ENCODE assay signal across 11 cellular contexts in the genomic region with DNA sequence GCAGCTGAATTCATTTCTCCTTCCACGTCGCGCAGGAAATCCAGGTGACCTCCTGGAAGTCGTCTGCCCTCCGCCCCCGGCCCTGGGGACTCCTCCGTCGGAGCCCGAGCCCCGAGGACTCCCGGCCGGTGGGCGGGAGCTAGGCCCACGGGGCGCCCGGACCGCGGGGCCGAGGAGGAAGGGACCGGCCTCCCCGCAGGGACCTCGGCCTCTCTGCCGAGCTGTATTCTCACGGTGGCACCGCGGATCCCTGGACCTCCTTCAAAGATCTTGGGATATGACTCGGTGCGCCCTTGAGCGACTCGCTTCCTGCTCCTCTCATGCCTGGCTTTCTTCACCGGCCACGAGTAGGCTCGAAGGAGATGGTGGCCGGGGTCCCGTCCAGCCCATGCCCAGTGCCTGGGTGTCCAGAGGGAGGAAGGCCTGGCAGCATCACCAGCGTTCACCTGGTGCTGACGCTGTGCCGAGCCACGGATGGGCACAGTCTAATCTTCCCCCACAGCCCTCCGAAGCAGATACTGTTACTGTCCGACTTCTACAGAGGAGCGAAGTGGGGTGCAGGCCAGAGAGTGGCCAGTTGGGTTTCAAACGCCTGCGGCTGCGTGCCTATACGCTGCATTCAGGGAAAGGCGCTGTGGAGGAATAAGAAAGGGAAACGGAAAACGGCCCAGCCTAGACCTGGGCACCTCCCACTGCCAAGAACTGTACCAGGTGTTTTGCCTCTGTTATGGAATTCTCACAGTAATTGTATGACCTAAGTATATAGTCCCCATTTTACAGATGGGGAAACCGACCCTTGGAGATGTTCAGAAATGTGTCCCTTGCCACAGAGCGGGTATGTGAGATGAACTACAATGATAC. TPM values are rescaled to one million over a fixed set of nuclear protein-coding genes. Genes with fewer than 3 reads are reported as not detected.
A peak's percentile ranks its signal among the peaks of the same experiment; 100 is the strongest.
DNase-seq lines count a peak whose midpoint lies in the region; ATAC-seq, FAIRE-seq and TF ChIP-seq lines count a peak whose summit lies in the region.
"Had no signal": no experiment of that assay in that cellular context is flagged by ENCODE, and none has a peak within 500 bp of the region (broad histone marks: within the 10 kb centered on the region; RNA-seq: fewer than 3 reads in every experiment).

No MANE protein-coding gene starts in this region.

- ATAC-seq in GM18873 (IDR thresholded peaks at IDR 0.05; ENCODE audit: low FRiP score, unreplicated experiment), result no peak
- ATAC-seq: left lung had no signal

- H3K4me2 ChIP-seq in BLaER1, result peak overlapping the region; percentile 56
- H3K4me2 ChIP-seq in neural cell (ENCODE audit: low read length), result no peak overlapping the region

- no peak for TF ChIP-seq EP300 in neural cell (conservative IDR thresholded peaks at IDR 0.05; ENCODE audit: poor library complexity, severe bottlenecking)

- FAIRE-seq in GM19239 (lab: Jason Lieb, UNC), result peak; percentile 87

- H3K4me1 ChIP-seq in BLaER1 (peaks cover 32% of the 10 kb centered on the region), ectodermal cell (ENCODE audit: control insufficient read depth, insufficient read depth, low read length) (peaks cover 12% of the 10 kb centered on the region)

- H4K20me1 ChIP-seq in BLaER1 (peaks cover 100% of the 10 kb centered on the region), neural cell (ENCODE audit: insufficient read depth) (no peaks in the 10 kb centered on the region)

- H3K9ac ChIP-seq in BLaER1, result no peak overlapping the region
- no peak overlapping the region for H3K9ac ChIP-seq in neural cell (ENCODE audit: low read length)

- DNase-seq in GM19239 (ENCODE audit: insufficient read length, low spot score) (no peak), NCI-H2107 treated with DMSO at 0.1 percent for 48 hours (lab: John Stamatoyannopoulos, UW; ENCODE audit: unreplicated experiment) (no peak), AG20443 (ENCODE audit: low spot score) (no peak)
- DNase-seq in stimulated activated CD4-positive, alpha-beta T cell treated with anti-CD3 and anti-CD28 coated beads, Interleukin-2, amount 100 ng/mL, for 48 hours, result no peak
- DNase-seq: left lung, NCI-H510A had no signal

- H3K79me2 ChIP-seq in neural cell (replicated peaks; ENCODE audit: insufficient read depth, low read length), result no peaks in the 10 kb centered on the region

- no peaks in the 10 kb centered on the region for H3K9me2 ChIP-seq in neural cell (ENCODE audit: insufficient read depth, low read length)

- WGBS in ectodermal cell, 2 experiments, result 3 to 4% methylated on average over 51 of the region's 51 CpGs

- TF ChIP-seq CTCF in neural cell (IDR thresholded peaks at IDR 0.05; ENCODE audit: poor library complexity, severe bottlenecking), result no peak

- H3K4me3 ChIP-seq in BLaER1 (peak overlapping the region; percentile 33; the same call in 1 of the 2 replicates), ectodermal cell (ENCODE audit: insufficient read depth, low read depth, low read length) (peak overlapping the region; percentile 39), neural cell (ENCODE audit: low read length) (peak overlapping the region; percentile 58)
- H3K4me3 ChIP-seq: left lung had no signal

- H3K9me3 ChIP-seq in BLaER1 (0 out of 2 replicates have a peak, but pooled peaks cover 6% of the 10 kb centered on the region), ectodermal cell (ENCODE audit: control insufficient read depth, low read length) (no peaks in the 10 kb centered on the region), neural cell (ENCODE audit: low read length) (no peaks in the 10 kb centered on the region)

- H3K36me3 ChIP-seq in BLaER1, result peaks cover 93% of the 10 kb centered on the region
- H3K36me3 ChIP-seq in ectodermal cell (ENCODE audit: control insufficient read depth, insufficient read depth, low read length), result no peaks in the 10 kb centered on the region
- H3K36me3 ChIP-seq in neural cell (ENCODE audit: insufficient read depth, low read length), result no peaks in the 10 kb centered on the region
- H3K36me3 ChIP-seq: left lung had no signal

- peaks cover 76% of the 10 kb centered on the region for H3K27me3 ChIP-seq in BLaER1
- peaks cover 87% of the 10 kb centered on the region for H3K27me3 ChIP-seq in ectodermal cell (ENCODE audit: control insufficient read depth, insufficient read depth, low read length, poor library complexity, severe bottlenecking)
- H3K27me3 ChIP-seq in neural cell (ENCODE audit: insufficient read depth, low read depth, low read length), result peaks cover 83% of the 10 kb centered on the region

- TF ChIP-seq RAD21 in neural cell (conservative IDR thresholded peaks at IDR 0.05), result no peak

- no peak overlapping the region for H3K27ac ChIP-seq in BLaER1
- no peak overlapping the region for H3K27ac ChIP-seq in ectodermal cell (ENCODE audit: insufficient read depth, low read depth, low read length, poor library complexity, severe bottlenecking)
- no peak overlapping the region for H3K27ac ChIP-seq in neural cell (ENCODE audit: low read length)
- H3K27ac ChIP-seq: HL-60, left lung had no signal

- H2AFZ ChIP-seq in neural cell (ENCODE audit: low read depth, low read length), result no peak overlapping the region

- H3F3A ChIP-seq in neural cell (ENCODE audit: insufficient read depth, low read length, poor library complexity, severe bottlenecking), result no peaks in the 10 kb centered on the region

TF ChIP-seq in neural cell, 6 proteins besides CTCF, POLR2A, EP300 and RAD21:
- no peak for TF ChIP-seq POLR2AphosphoS5 (IDR thresholded peaks at IDR 0.05)
- TF ChIP-seq EZH2 (IDR thresholded peaks at IDR 0.05; ENCODE audit: borderline replicate concordance, insufficient read depth, low read length, poor library complexity, severe bottlenecking), result peak; percentile 82

RNA-seq across cellular contexts. Expression of gene PAX5, which starts 47.3 kb away (rescaled TPM):
- polyA plus RNA-seq in ectodermal cell (2013, experiment 1 of 4), result 0.31 TPM
- 0.27 TPM for polyA plus RNA-seq in ectodermal cell (2013, experiment 2 of 4)
- polyA plus RNA-seq in ectodermal cell (2013, experiment 3 of 4), result 0.16 TPM
- 0.08 TPM for polyA plus RNA-seq in ectodermal cell (2013, experiment 4 of 4)
- polyA plus RNA-seq in neural cell, result not detected in 2 replicates
- polyA minus RNA-seq in neural cell, result not detected in 2 replicates
